1 cellular context compared by ENCODE assay signal in genomic region chr9:38160613-38161215, GRCh38.
TF ChIP-seq lines count a peak whose summit lies in the region.

No MANE protein-coding gene starts in this region.

TF ChIP-seq in H1, 55 proteins besides CTCF, POLR2A, EP300 and RAD21 (continued from another document):
- no peak for TF ChIP-seq ATF2 (IDR thresholded peaks at IDR 0.05; ENCODE audit: low read length)
- no peak for TF ChIP-seq NRF1 (IDR thresholded peaks at IDR 0.05; ENCODE audit: low read depth, low read length)
- TF ChIP-seq CHD2 (IDR thresholded peaks at IDR 0.05; ENCODE audit: low read length) = no peak
- TF ChIP-seq BACH1 (IDR thresholded peaks at IDR 0.05; ENCODE audit: low read length) = no peak
- TF ChIP-seq, protein P1, sequence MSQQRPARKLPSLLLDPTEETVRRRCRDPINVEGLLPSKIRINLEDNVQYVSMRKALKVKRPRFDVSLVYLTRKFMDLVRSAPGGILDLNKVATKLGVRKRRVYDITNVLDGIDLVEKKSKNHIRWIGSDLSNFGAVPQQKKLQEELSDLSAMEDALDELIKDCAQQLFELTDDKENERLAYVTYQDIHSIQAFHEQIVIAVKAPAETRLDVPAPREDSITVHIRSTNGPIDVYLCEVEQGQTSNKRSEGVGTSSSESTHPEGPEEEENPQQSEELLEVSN (IDR thresholded peaks at IDR 0.05) = no peak
TF ChIP-seq in H1: peak in this region for 0.
